Comparison of ENCODE assay signal across 8 cellular contexts in the genomic region with DNA sequence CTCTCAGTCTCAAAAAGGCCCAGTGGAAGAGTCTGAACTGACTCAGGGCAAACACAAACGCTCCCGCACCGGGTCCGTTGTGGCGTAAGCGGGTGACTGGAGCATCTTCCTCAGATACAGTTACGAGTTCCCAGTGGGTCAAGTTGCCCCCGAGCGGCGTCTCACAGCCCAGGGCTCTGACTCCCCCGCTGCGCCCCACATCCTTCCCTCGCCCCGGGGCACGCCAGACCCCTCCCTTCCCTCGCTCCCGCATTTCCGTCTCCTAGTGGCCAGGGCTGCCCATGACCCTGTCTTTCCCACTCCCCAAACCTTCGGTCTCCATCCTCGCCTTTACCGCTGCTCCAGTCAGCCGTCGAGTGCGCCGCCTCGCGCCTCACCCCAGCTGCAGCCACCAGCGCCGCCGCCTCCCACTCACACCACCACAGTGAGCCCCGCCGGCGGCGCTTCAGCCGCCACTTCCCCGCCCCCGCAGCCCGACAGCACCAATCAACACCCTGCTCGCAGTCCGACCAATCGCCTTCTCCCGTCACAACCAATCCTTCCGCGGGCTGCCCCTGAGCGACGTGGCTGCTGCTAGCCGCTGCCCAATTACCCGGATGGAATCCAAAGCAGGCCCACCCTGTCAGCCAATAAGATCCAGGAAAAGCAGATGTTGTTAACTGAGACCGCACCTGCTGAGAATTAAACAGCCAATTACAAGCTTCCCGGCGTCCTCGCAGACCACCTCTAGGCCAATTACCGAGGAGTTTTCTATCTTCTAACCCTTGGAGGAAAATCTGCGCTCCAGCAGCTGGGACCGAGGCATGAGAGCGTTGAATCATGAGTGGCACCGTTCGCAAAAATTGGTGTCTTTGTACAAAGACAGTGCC. TPM values are rescaled to one million over a fixed set of nuclear protein-coding genes. Genes with fewer than 3 reads are reported as not detected.
DNase-seq lines count a peak whose midpoint lies in the region; ATAC-seq and TF ChIP-seq lines count a peak whose summit lies in the region.

A gene with protein sequence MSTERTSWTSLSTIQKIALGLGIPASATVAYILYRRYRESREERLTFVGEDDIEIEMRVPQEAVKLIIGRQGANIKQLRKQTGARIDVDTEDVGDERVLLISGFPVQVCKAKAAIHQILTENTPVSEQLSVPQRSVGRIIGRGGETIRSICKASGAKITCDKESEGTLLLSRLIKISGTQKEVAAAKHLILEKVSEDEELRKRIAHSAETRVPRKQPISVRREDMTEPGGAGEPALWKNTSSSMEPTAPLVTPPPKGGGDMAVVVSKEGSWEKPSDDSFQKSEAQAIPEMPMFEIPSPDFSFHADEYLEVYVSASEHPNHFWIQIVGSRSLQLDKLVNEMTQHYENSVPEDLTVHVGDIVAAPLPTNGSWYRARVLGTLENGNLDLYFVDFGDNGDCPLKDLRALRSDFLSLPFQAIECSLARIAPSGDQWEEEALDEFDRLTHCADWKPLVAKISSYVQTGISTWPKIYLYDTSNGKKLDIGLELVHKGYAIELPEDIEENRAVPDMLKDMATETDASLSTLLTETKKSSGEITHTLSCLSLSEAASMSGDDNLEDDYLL (minus strand): TSS at position 430 of the 869 bp plus-strand sequence. CDS start 7,478 bp downstream, outside the sequence.

- H3K4me1 Mint-ChIP-seq in chondrocyte (ENCODE audit: low read depth) = peaks cover 21% of the 10 kb centered on the region

- H3K36me3 Mint-ChIP-seq in chondrocyte (ENCODE audit: low read depth) = no peaks in the 10 kb centered on the region

- ATAC-seq in GM19043 (IDR thresholded peaks at IDR 0.05; ENCODE audit: low read depth, unreplicated experiment) (peak; percentile 98), HG03378 (IDR thresholded peaks at IDR 0.05; ENCODE audit: unreplicated experiment) (peak; percentile 96)

- no peaks in the 10 kb centered on the region for H3K36me3 ChIP-seq in kidney epithelial cell (ENCODE audit: control insufficient read depth, insufficient read depth, low read length)

- no peaks in the 10 kb centered on the region for H3K27me3 Mint-ChIP-seq in chondrocyte (ENCODE audit: low read depth)

- H3K4me3 Mint-ChIP-seq in chondrocyte (ENCODE audit: unreplicated experiment) = peak within 1 kb of the TSS; percentile 90

- H3K9me3 Mint-ChIP-seq in chondrocyte (ENCODE audit: low read depth) = no peaks in the 10 kb centered on the region

- peak; percentile 64 for TF ChIP-seq CTCF in chondrocyte (IDR thresholded peaks at IDR 0.05)
- peak; percentile 20 for TF ChIP-seq CTCF in kidney epithelial cell (IDR thresholded peaks at IDR 0.05; ENCODE audit: insufficient read depth, low read length, poor library complexity, severe bottlenecking)

- peak within 1 kb of the TSS; percentile 84 for H3K4me3 ChIP-seq in kidney epithelial cell (ENCODE audit: low read depth, low read length)

- no peaks in the 10 kb centered on the region for H3K27me3 ChIP-seq in kidney epithelial cell (ENCODE audit: control insufficient read depth, insufficient read depth, low read length)

- peak within 1 kb of the TSS; percentile 95 for H3K27ac Mint-ChIP-seq in chondrocyte (ENCODE audit: unreplicated experiment)

- DNase-seq in AML-193 (lab: John Stamatoyannopoulos, UW) = peak; percentile 99
- peak; percentile 100 for DNase-seq in NCI-H446 treated with DMSO at 0.1 percent for 48 hours (lab: John Stamatoyannopoulos, UW)
- DNase-seq in activated CD4-positive, alpha-beta T cell treated with anti-CD3 and anti-CD28 coated beads for 1 hour = peak; percentile 97
- peak; percentile 100 for DNase-seq in chondrocyte (ENCODE audit: low spot score)
- DNase-seq in kidney epithelial cell (ENCODE audit: low read depth) = peak; percentile 99
- DNase-seq in stimulated activated CD4-positive, alpha-beta T cell treated with anti-CD3 and anti-CD28 coated beads, Interleukin-15, amount 100 ng/mL, for 48 hours (ENCODE audit: low read depth in 2 of 2) = peak; percentile 99

RNA-seq across cellular contexts. Expression of the gene that starts here (rescaled TPM):
- total RNA-seq in chondrocyte (4.7 to 6.8 TPM (median 6.4 TPM) in 3 replicates), kidney epithelial cell (12.0 and 14.7 TPM in 2 replicates)

Comparison
In these comparisons a context has a peak if more than half of its experiments do, and no peak if none do; other contexts are left out.
1. Peak in every context shown above with its lines: DNase-seq, ATAC-seq and H3K4me3 ChIP-seq.